ENCODE assay signal across 8 cellular contexts in genomic region chr3:58532794-58533220, GRCh38. TPM values are rescaled to one million over a fixed set of nuclear protein-coding genes. Genes with fewer than 3 reads are reported as not detected.
DNase-seq lines count a peak whose midpoint lies in the region; ATAC-seq and TF ChIP-seq lines count a peak whose summit lies in the region.

No MANE protein-coding gene starts in this region.

- peak; percentile 92 for TF ChIP-seq CTCF in GM13976 (IDR thresholded peaks at IDR 0.05; ENCODE audit: borderline replicate concordance, control extremely low read depth, extremely low read depth, insufficient read depth, missing control alignments)
- peak; percentile 96 for TF ChIP-seq CTCF in chondrocyte (IDR thresholded peaks at IDR 0.05)
- peak; percentile 93 for TF ChIP-seq CTCF in liver (IDR thresholded peaks at IDR 0.05; ENCODE audit: low read depth, low read length, missing input control)

- ATAC-seq in HG02840 (IDR thresholded peaks at IDR 0.05; ENCODE audit: low FRiP score, unreplicated experiment) = peak; percentile 81
- ATAC-seq in activated CD4-positive, alpha-beta T cell treated with anti-CD3 and anti-CD28 coated beads for 36 hours = peak; percentile 97

- H3K27ac ChIP-seq in liver (ENCODE audit: low read depth in 1 of 2, low read length in 2 of 2) = peak overlapping the region; percentile 32 to 48

- peak; percentile 62 for DNase-seq in A172 (ENCODE audit: low spot score)
- DNase-seq in GM13976 (ENCODE audit: low spot score) = peak; percentile 91
- DNase-seq in NCI-H1694 (lab: John Stamatoyannopoulos, UW) = peak; percentile 9
- peak; percentile 92 for DNase-seq in activated CD4-positive, alpha-beta T cell treated with anti-CD3 and anti-CD28 coated beads for 36 hours
- no peak for DNase-seq in chondrocyte (ENCODE audit: low spot score)
- DNase-seq in stimulated activated CD4-positive, alpha-beta T cell treated with anti-CD3 and anti-CD28 coated beads, TNF-alpha, amount 100 ng/mL, for 48 hours (ENCODE audit: low read depth in 3 of 3) = peak; percentile 68 to 76 (median 71)

- peak overlapping the region in 1 of 2 donors; percentile 64 for H3K9ac ChIP-seq in liver (ENCODE audit: low read depth in 1 of 2, low read length in 2 of 2)

- 9% methylated on average over 11 of the region's 11 CpGs for whole genome bisulfite sequencing in liver

- no peak overlapping the region for H3K4me3 ChIP-seq in liver (ENCODE audit: low read depth in 1 of 3, low read length in 3 of 3)

- no peak overlapping the region for H3K4me3 Mint-ChIP-seq in activated CD4-positive, alpha-beta T cell treated with anti-CD3 and anti-CD28 coated beads for 36 hours
- no peak overlapping the region for H3K4me3 Mint-ChIP-seq in chondrocyte (ENCODE audit: unreplicated experiment)

- intact Hi-C loops in activated CD4-positive, alpha-beta T cell treated with anti-CD3 and anti-CD28 coated beads for 36 hours (cut with DNase I, micrococcal nuclease) = loop anchor here (1.0 to 5.0 kb wide), 12 partner anchors 41 to 526 kb away; partner anchors contain the start of genes HTD2 (in 2 of the 2), PDHB (in 2 of the 2), RPP14 (in 2 of the 2) and ABHD6 (in 1 of the 2)

- peaks cover 12 to 19% (median 16%) of the 10 kb centered on the region in 4 donors for H3K36me3 ChIP-seq in liver (ENCODE audit: control insufficient read depth in 4 of 4, insufficient read depth in 3 of 4, low read depth in 1 of 4, low read length in 3 of 4)

- H3K36me3 Mint-ChIP-seq in activated CD4-positive, alpha-beta T cell treated with anti-CD3 and anti-CD28 coated beads for 36 hours (ENCODE audit: low read depth) = no peaks in the 10 kb centered on the region
- no peaks in the 10 kb centered on the region for H3K36me3 Mint-ChIP-seq in chondrocyte (ENCODE audit: low read depth)

- CTCF ChIA-PET in activated CD4-positive, alpha-beta T cell treated with anti-CD3 and anti-CD28 coated beads for 36 hours (lab: Charles Lee) = interaction anchor here (0.6 to 3.2 kb wide), 5 partner anchors 23 to 117 kb away, joined by 3 to 12 read pairs (median 4); partner anchors contain the start of gene KCTD6

- no peaks in the 10 kb centered on the region for H3K27me3 Mint-ChIP-seq in activated CD4-positive, alpha-beta T cell treated with anti-CD3 and anti-CD28 coated beads for 36 hours
- no peaks in the 10 kb centered on the region for H3K27me3 Mint-ChIP-seq in chondrocyte (ENCODE audit: low read depth)

- POLR2A ChIA-PET in activated CD4-positive, alpha-beta T cell treated with anti-CD3 and anti-CD28 coated beads for 36 hours (lab: Charles Lee) = no interaction called here

- no peaks in the 10 kb centered on the region for H3K27me3 ChIP-seq in liver (ENCODE audit: control insufficient read depth in 4 of 4, insufficient read depth in 4 of 4, low read length in 3 of 4)

- peak overlapping the region; percentile 67 for H3K27ac Mint-ChIP-seq in activated CD4-positive, alpha-beta T cell treated with anti-CD3 and anti-CD28 coated beads for 36 hours
- H3K27ac Mint-ChIP-seq in chondrocyte (ENCODE audit: unreplicated experiment) = peak overlapping the region; percentile 64

- H3K9me3 ChIP-seq in liver (ENCODE audit: control insufficient read depth in 4 of 4, low read length in 3 of 4) = no peaks in the 10 kb centered on the region

- peaks cover 13% of the 10 kb centered on the region for H3K4me1 Mint-ChIP-seq in activated CD4-positive, alpha-beta T cell treated with anti-CD3 and anti-CD28 coated beads for 36 hours
- peaks cover 28% of the 10 kb centered on the region for H3K4me1 Mint-ChIP-seq in chondrocyte (ENCODE audit: low read depth)

- in situ Hi-C loops in GM13976 (cut with MboI; ENCODE audit: low sequenced_read_pairs, unreplicated experiment) = loop anchor here (10.0 kb wide), 2 partner anchors 208 to 348 kb away; no protein-coding TSS in a partner anchor

- peak; percentile 98 to 99 for TF ChIP-seq RAD21 in liver (IDR thresholded peaks at IDR 0.05)

- peaks cover 9 to 100% (median 92%) of the 10 kb centered on the region in 4 donors for H3K4me1 ChIP-seq in liver (ENCODE audit: control insufficient read depth in 4 of 4, insufficient read depth in 4 of 4, low read length in 3 of 4)

- no peaks in the 10 kb centered on the region for H3K9me3 Mint-ChIP-seq in activated CD4-positive, alpha-beta T cell treated with anti-CD3 and anti-CD28 coated beads for 36 hours (ENCODE audit: low read depth)
- no peaks in the 10 kb centered on the region for H3K9me3 Mint-ChIP-seq in chondrocyte (ENCODE audit: low read depth)

TF ChIP-seq in liver, 16 proteins besides CTCF, POLR2A, EP300 and RAD21:
- TF ChIP-seq NR2F2 (IDR thresholded peaks at IDR 0.05) = no peak
- TF ChIP-seq RXRA (IDR thresholded peaks at IDR 0.05) = peak; percentile 49 to 79
- TF ChIP-seq JUND (IDR thresholded peaks at IDR 0.05) = no peak
- peak; percentile 51 for TF ChIP-seq ATF3 (IDR thresholded peaks at IDR 0.05)
- peak; percentile 46 to 67 for TF ChIP-seq HNF4A (conservative IDR thresholded peaks at IDR 0.05)
- peak; percentile 63 for TF ChIP-seq SP1 (IDR thresholded peaks at IDR 0.05)
- peak; percentile 59 for TF ChIP-seq YY1 (IDR thresholded peaks at IDR 0.05)

RNA-seq across cellular contexts. Expression of gene ACOX2, which starts 4.2 kb away (rescaled TPM):
- total RNA-seq in A172 (2014; rRNA removed; shearing (Covaris generic)) = 2.2 and 5.4 TPM in 2 replicates
- not detected for total RNA-seq in activated CD4-positive, alpha-beta T cell treated with anti-CD3 and anti-CD28 coated beads for 36 hours
- total RNA-seq in chondrocyte (0.56 to 1.9 TPM (median 0.57 TPM) in 3 replicates), liver (100 to 1,000 TPM in 1 of 2 donors, 10 to 100 TPM in 1; 74.3 to 179 TPM)
- 100 to 1,000 TPM; 104 to 214 TPM for polyA plus RNA-seq in liver

RNA-seq across cellular contexts. Expression of gene KCTD6, which starts 40.9 kb away (rescaled TPM):
- 6.4 and 9.1 TPM in 2 replicates for total RNA-seq in A172 (2014; rRNA removed; shearing (Covaris generic))
- 1 to 10 TPM; 7.1 to 7.9 TPM for total RNA-seq in activated CD4-positive, alpha-beta T cell treated with anti-CD3 and anti-CD28 coated beads for 36 hours
- 8.6 to 12.9 TPM (median 9.7 TPM) in 3 replicates for total RNA-seq in chondrocyte
- total RNA-seq in liver = 10 to 100 TPM; 10.7 to 13.8 TPM
- polyA plus RNA-seq in liver = 10 to 100 TPM in 1 of 2 donors, 1 to 10 TPM in 1; 6.5 to 10.0 TPM

RNA-seq across cellular contexts. Expression of gene FAM107A, which starts 44.4 kb away (rescaled TPM):
- not detected in 2 replicates for total RNA-seq in A172 (2014; rRNA removed; shearing (Covaris generic))
- total RNA-seq in activated CD4-positive, alpha-beta T cell treated with anti-CD3 and anti-CD28 coated beads for 36 hours = not detected
- total RNA-seq in chondrocyte = not detected in 3 replicates
- total RNA-seq in liver = 1 to 10 TPM in 1 of 2 donors, under 1 TPM in 1; 0.05 to 1.3 TPM
- polyA plus RNA-seq in liver = 1 to 10 TPM; 1.5 to 4.7 TPM

Comparison
In these comparisons a context has a peak if more than half of its experiments do, and no peak if none do; other contexts are left out.
1. RNA of gene ACOX2, which starts 4.2 kb away (total RNA-seq): 74.3 to 179 TPM in liver; 2.2 to 5.4 TPM in A172, 0.56 to 1.9 TPM in chondrocyte and not detected in activated CD4-positive, alpha-beta T cell treated with anti-CD3 and anti-CD28 coated beads for 36 hours; every median in the first group is over 10 times any median in the second.
2. Peak in every context shown above with its lines, with median percentiles within 50 percentile points of each other: CTCF ChIP-seq.